Comparison of ENCODE assay signal across 2 cellular contexts in the genomic region with DNA sequence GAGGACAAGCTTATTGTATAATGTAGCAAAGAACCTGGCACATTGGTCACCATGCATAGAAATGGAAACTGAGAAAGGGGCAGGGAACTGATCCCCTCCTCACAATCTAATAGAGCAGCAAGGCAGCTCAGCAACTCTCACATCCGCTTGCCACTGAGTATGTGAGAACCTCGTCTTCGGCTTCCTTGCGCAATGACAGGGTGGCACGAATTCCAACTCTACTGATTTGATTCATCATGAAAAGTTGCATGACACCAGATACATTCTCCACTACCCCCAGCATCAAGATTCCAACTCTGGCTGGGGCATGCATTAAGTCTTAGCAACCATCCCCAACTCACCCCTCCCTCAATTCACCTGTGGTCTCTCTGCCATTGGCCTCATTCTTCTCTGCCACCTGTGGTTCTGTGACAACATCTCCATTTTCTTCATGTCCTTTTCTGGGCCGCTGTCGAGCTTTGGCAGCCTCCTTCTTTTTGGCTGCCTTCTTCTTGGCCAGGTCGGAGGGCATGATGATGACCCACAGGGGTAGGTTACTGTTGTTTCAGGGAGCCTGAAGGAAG.
TF ChIP-seq lines count a peak whose summit lies in the region.

No MANE protein-coding gene starts in this region.

TF ChIP-seq in SK-N-SH, 30 proteins besides CTCF, POLR2A, EP300 and RAD21 (continued from another document):
- TF ChIP-seq FOSL2 (IDR thresholded peaks at IDR 0.05; ENCODE audit: borderline replicate concordance, low read depth) = no peak
- TF ChIP-seq NRF1 (IDR thresholded peaks at IDR 0.05; ENCODE audit: low read depth, low read length) = no peak
- no peak for TF ChIP-seq MXI1 (IDR thresholded peaks at IDR 0.05; ENCODE audit: low read depth, low read length)
- no peak for TF ChIP-seq YY1 (IDR thresholded peaks at IDR 0.05; ENCODE audit: low read depth)
- no peak for TF ChIP-seq FOXJ3 (CRISPR knock-in tag; IDR thresholded peaks at IDR 0.05)
- TF ChIP-seq, protein P1, sequence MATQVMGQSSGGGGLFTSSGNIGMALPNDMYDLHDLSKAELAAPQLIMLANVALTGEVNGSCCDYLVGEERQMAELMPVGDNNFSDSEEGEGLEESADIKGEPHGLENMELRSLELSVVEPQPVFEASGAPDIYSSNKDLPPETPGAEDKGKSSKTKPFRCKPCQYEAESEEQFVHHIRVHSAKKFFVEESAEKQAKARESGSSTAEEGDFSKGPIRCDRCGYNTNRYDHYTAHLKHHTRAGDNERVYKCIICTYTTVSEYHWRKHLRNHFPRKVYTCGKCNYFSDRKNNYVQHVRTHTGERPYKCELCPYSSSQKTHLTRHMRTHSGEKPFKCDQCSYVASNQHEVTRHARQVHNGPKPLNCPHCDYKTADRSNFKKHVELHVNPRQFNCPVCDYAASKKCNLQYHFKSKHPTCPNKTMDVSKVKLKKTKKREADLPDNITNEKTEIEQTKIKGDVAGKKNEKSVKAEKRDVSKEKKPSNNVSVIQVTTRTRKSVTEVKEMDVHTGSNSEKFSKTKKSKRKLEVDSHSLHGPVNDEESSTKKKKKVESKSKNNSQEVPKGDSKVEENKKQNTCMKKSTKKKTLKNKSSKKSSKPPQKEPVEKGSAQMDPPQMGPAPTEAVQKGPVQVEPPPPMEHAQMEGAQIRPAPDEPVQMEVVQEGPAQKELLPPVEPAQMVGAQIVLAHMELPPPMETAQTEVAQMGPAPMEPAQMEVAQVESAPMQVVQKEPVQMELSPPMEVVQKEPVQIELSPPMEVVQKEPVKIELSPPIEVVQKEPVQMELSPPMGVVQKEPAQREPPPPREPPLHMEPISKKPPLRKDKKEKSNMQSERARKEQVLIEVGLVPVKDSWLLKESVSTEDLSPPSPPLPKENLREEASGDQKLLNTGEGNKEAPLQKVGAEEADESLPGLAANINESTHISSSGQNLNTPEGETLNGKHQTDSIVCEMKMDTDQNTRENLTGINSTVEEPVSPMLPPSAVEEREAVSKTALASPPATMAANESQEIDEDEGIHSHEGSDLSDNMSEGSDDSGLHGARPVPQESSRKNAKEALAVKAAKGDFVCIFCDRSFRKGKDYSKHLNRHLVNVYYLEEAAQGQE (IDR thresholded peaks at IDR 0.05; ENCODE audit: low read depth, low read length) = no peak
- TF ChIP-seq GATA2 (CRISPR knock-in tag; IDR thresholded peaks at IDR 0.05) = no peak
- TF ChIP-seq RFX5 (IDR thresholded peaks at IDR 0.05; ENCODE audit: low read length) = no peak
- TF ChIP-seq, protein P2, sequence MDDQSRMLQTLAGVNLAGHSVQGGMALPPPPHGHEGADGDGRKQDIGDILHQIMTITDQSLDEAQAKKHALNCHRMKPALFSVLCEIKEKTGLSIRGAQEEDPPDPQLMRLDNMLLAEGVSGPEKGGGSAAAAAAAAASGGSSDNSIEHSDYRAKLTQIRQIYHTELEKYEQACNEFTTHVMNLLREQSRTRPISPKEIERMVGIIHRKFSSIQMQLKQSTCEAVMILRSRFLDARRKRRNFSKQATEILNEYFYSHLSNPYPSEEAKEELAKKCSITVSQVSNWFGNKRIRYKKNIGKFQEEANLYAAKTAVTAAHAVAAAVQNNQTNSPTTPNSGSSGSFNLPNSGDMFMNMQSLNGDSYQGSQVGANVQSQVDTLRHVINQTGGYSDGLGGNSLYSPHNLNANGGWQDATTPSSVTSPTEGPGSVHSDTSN (IDR thresholded peaks at IDR 0.05) = no peak
- TF ChIP-seq RXRA (IDR thresholded peaks at IDR 0.05; ENCODE audit: borderline replicate concordance, low read depth) = no peak
- TF ChIP-seq ELF1 (IDR thresholded peaks at IDR 0.05) = no peak
- TF ChIP-seq, protein P3, sequence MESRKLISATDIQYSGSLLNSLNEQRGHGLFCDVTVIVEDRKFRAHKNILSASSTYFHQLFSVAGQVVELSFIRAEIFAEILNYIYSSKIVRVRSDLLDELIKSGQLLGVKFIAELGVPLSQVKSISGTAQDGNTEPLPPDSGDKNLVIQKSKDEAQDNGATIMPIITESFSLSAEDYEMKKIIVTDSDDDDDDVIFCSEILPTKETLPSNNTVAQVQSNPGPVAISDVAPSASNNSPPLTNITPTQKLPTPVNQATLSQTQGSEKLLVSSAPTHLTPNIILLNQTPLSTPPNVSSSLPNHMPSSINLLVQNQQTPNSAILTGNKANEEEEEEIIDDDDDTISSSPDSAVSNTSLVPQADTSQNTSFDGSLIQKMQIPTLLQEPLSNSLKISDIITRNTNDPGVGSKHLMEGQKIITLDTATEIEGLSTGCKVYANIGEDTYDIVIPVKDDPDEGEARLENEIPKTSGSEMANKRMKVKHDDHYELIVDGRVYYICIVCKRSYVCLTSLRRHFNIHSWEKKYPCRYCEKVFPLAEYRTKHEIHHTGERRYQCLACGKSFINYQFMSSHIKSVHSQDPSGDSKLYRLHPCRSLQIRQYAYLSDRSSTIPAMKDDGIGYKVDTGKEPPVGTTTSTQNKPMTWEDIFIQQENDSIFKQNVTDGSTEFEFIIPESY (IDR thresholded peaks at IDR 0.05; ENCODE audit: borderline replicate concordance, low read depth) = no peak
- TF ChIP-seq, protein P4, sequence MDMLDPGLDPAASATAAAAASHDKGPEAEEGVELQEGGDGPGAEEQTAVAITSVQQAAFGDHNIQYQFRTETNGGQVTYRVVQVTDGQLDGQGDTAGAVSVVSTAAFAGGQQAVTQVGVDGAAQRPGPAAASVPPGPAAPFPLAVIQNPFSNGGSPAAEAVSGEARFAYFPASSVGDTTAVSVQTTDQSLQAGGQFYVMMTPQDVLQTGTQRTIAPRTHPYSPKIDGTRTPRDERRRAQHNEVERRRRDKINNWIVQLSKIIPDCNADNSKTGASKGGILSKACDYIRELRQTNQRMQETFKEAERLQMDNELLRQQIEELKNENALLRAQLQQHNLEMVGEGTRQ (IDR thresholded peaks at IDR 0.05; ENCODE audit: borderline replicate concordance, low read depth, low read length) = no peak
- TF ChIP-seq CHD2 (IDR thresholded peaks at IDR 0.05; ENCODE audit: low read length, partially characterized antibody) = no peak
TF ChIP-seq in SK-N-SH: peak in this region for 0.

TF ChIP-seq in SK-N-SH treated with all-trans-retinoic acid at 6 μM for 48 hours, 23 proteins besides CTCF, POLR2A, EP300 and RAD21 (continued from another document):
- TF ChIP-seq, protein P5, sequence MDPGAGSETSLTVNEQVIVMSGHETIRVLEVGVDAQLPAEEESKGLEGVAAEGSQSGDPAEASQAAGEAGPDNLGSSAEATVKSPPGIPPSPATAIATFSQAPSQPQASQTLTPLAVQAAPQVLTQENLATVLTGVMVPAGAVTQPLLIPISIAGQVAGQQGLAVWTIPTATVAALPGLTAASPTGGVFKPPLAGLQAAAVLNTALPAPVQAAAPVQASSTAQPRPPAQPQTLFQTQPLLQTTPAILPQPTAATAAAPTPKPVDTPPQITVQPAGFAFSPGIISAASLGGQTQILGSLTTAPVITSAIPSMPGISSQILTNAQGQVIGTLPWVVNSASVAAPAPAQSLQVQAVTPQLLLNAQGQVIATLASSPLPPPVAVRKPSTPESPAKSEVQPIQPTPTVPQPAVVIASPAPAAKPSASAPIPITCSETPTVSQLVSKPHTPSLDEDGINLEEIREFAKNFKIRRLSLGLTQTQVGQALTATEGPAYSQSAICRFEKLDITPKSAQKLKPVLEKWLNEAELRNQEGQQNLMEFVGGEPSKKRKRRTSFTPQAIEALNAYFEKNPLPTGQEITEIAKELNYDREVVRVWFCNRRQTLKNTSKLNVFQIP (CRISPR knock-in tag; IDR thresholded peaks at IDR 0.05; ENCODE audit: borderline replicate concordance, low read depth) = no peak
- TF ChIP-seq ZC3H10 (CRISPR knock-in tag; IDR thresholded peaks at IDR 0.05) (no peak), RARB (CRISPR knock-in tag; IDR thresholded peaks at IDR 0.05) (no peak), ZNF70 (CRISPR knock-in tag; IDR thresholded peaks at IDR 0.05) (no peak), ESRRG (CRISPR knock-in tag; IDR thresholded peaks at IDR 0.05) (no peak), ZFP3 (CRISPR knock-in tag; IDR thresholded peaks at IDR 0.05) (no peak), ZFP30 (CRISPR knock-in tag; IDR thresholded peaks at IDR 0.05) (no peak), TCF4 (CRISPR knock-in tag; IDR thresholded peaks at IDR 0.05; ENCODE audit: borderline replicate concordance) (no peak), ISL1 (CRISPR knock-in tag; IDR thresholded peaks at IDR 0.05) (no peak)
- TF ChIP-seq, protein P6, sequence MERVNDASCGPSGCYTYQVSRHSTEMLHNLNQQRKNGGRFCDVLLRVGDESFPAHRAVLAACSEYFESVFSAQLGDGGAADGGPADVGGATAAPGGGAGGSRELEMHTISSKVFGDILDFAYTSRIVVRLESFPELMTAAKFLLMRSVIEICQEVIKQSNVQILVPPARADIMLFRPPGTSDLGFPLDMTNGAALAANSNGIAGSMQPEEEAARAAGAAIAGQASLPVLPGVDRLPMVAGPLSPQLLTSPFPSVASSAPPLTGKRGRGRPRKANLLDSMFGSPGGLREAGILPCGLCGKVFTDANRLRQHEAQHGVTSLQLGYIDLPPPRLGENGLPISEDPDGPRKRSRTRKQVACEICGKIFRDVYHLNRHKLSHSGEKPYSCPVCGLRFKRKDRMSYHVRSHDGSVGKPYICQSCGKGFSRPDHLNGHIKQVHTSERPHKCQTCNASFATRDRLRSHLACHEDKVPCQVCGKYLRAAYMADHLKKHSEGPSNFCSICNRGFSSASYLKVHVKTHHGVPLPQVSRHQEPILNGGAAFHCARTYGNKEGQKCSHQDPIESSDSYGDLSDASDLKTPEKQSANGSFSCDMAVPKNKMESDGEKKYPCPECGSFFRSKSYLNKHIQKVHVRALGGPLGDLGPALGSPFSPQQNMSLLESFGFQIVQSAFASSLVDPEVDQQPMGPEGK (CRISPR knock-in tag; IDR thresholded peaks at IDR 0.05; ENCODE audit: borderline replicate concordance) = no peak
- TF ChIP-seq, protein P7, sequence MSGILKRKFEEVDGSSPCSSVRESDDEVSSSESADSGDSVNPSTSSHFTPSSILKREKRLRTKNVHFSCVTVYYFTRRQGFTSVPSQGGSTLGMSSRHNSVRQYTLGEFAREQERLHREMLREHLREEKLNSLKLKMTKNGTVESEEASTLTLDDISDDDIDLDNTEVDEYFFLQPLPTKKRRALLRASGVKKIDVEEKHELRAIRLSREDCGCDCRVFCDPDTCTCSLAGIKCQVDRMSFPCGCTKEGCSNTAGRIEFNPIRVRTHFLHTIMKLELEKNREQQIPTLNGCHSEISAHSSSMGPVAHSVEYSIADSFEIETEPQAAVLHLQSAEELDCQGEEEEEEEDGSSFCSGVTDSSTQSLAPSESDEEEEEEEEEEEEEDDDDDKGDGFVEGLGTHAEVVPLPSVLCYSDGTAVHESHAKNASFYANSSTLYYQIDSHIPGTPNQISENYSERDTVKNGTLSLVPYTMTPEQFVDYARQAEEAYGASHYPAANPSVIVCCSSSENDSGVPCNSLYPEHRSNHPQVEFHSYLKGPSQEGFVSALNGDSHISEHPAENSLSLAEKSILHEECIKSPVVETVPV (CRISPR knock-in tag; IDR thresholded peaks at IDR 0.05) = no peak
TF ChIP-seq in SK-N-SH treated with all-trans-retinoic acid at 6 μM for 48 hours: peak in this region for 0.
